Comparison of ENCODE assay signal across 3 cellular contexts in genomic region chr6:89128139-89128734, GRCh38. TPM values are rescaled to one million over a fixed set of nuclear protein-coding genes. Genes with fewer than 3 reads are reported as not detected.
"Had no signal": no experiment of that assay in that cellular context is flagged by ENCODE, and none has a peak within 500 bp of the region (broad histone marks: within the 10 kb centered on the region; RNA-seq: fewer than 3 reads in every experiment).

No MANE protein-coding gene starts in this region.

RNA-seq across cellular contexts. Expression of gene SRSF12, which starts 10.4 kb away (rescaled TPM):
- total RNA-seq: activated CD8-positive, alpha-beta memory T cell treated with anti-CD3 and anti-CD28 coated beads, Interleukin-2, amount 10 ng/mL, durations not matched to agents 7 days and 5 days; activated CD8-positive, alpha-beta T cell treated with anti-CD3 and anti-CD28 coated beads, Interleukin-2, amount 10 ng/mL, durations not matched to agents 7 days and 5 days; T-helper 2 cell treated with Interferon-gamma antibody and Interleukin-4, amounts not matched to agents 100 ng/mL and 5 ng/mL, for 36 hours had no signal
